Comparison of ENCODE assay signal across 8 cellular contexts in genomic region chr2:74959106-74959751, GRCh38. TPM values are rescaled to one million over a fixed set of nuclear protein-coding genes. Genes with fewer than 3 reads are reported as not detected.
DNase-seq lines count a peak whose midpoint lies in the region; ATAC-seq and TF ChIP-seq lines count a peak whose summit lies in the region.

No MANE protein-coding gene starts in this region.

- H3K27ac Mint-ChIP-seq in effector memory CD8-positive, alpha-beta T cell, result peak overlapping the region; percentile 85 to 87
- peak overlapping the region; percentile 56 for H3K27ac Mint-ChIP-seq in osteocyte (ENCODE audit: unreplicated experiment)

- POLR2A ChIA-PET in Panc1 (lab: Charles Lee), result no interaction called here
- POLR2A ChIA-PET in GM10248 (lab: Yijun Ruan, JAX), result no interaction called here

- no peaks in the 10 kb centered on the region for H3K27me3 Mint-ChIP-seq in effector memory CD8-positive, alpha-beta T cell
- H3K27me3 Mint-ChIP-seq in osteocyte (ENCODE audit: unreplicated experiment), result no peaks in the 10 kb centered on the region

- intact Hi-C loops in Panc1 (cut with micrococcal nuclease; ENCODE audit: unreplicated experiment), result no loop called here

- H3K79me2 ChIP-seq in DOHH2 (ENCODE audit: control insufficient read depth, low read length), result no peaks in the 10 kb centered on the region

- H3K4me3 Mint-ChIP-seq in effector memory CD8-positive, alpha-beta T cell, result peak overlapping the region; percentile 78 to 84
- peak overlapping the region; percentile 81 for H3K4me3 Mint-ChIP-seq in osteocyte (ENCODE audit: unreplicated experiment)

- in situ Hi-C loops in Panc1 (cut with HindIII; ENCODE audit: low pct_unique_long_range_greater_than_20kb, low sequenced_read_pairs), result no loop called here

- H3K4me1 Mint-ChIP-seq in effector memory CD8-positive, alpha-beta T cell (ENCODE audit: low read depth in 2 of 2), result peaks cover 27 to 36% of the 10 kb centered on the region in 2 donors
- peaks cover 19% of the 10 kb centered on the region for H3K4me1 Mint-ChIP-seq in osteocyte (ENCODE audit: unreplicated experiment)

- CTCF ChIA-PET in Panc1 (lab: Charles Lee), result no interaction called here
- CTCF ChIA-PET in GM10248 (lab: Yijun Ruan, JAX), result no interaction called here

- H3K27ac ChIP-seq in DOHH2 (ENCODE audit: low read depth, low read length), result peak overlapping the region; percentile 55; the same call in 1 of the 2 replicates
- H3K27ac ChIP-seq in Panc1 (ENCODE audit: low read length), result peak overlapping the region; percentile 79

- H3F3A ChIP-seq in DOHH2 (ENCODE audit: control insufficient read depth, insufficient read depth), result no peaks in the 10 kb centered on the region

- H3K9me2 ChIP-seq in DOHH2 (replicated peaks; ENCODE audit: control insufficient read depth, low read length), result no peaks in the 10 kb centered on the region

- no peak for DNase-seq in Panc1 (ENCODE audit: low read depth, low spot score)
- peak; percentile 13 to 46 (median 20) for DNase-seq in effector memory CD8-positive, alpha-beta T cell
- DNase-seq in osteocyte (ENCODE audit: extremely low spot score, unreplicated experiment), result no peak
- no peak for DNase-seq in KG1 (lab: John Stamatoyannopoulos, UW)
- DNase-seq in GM10248 (ENCODE audit: extremely low spot score), result no peak
- DNase-seq in NCI-H2081 treated with DMSO at 0.1 percent for 48 hours (lab: John Stamatoyannopoulos, UW), result no peak
- no peak for DNase-seq in GDM1 (lab: John Stamatoyannopoulos, UW)

- H3K36me3 Mint-ChIP-seq in effector memory CD8-positive, alpha-beta T cell (ENCODE audit: insufficient read depth), result peaks cover 21% of the 10 kb centered on the region
- H3K36me3 Mint-ChIP-seq in osteocyte (ENCODE audit: unreplicated experiment), result peaks cover 23% of the 10 kb centered on the region

- TF ChIP-seq CTCF in DOHH2 (IDR thresholded peaks at IDR 0.05; ENCODE audit: low read depth, low read length, poor library complexity, severe bottlenecking) (no peak), Panc1 (IDR thresholded peaks at IDR 0.05) (no peak), osteocyte (IDR thresholded peaks at IDR 0.05) (no peak), GM10248 (IDR thresholded peaks at IDR 0.05; ENCODE audit: control extremely low read depth, extremely low read depth, low read depth, missing control alignments) (no peak)

- H3K27me3 ChIP-seq in DOHH2 (ENCODE audit: control insufficient read depth, low read length) (no peaks in the 10 kb centered on the region), Panc1 (ENCODE audit: control insufficient read depth, insufficient read depth, low read length) (no peaks in the 10 kb centered on the region)

- no peak for ATAC-seq in Panc1
- ATAC-seq in effector memory CD8-positive, alpha-beta T cell (replicated peaks), result peak; percentile 17

- H3K4me1 ChIP-seq in DOHH2 (ENCODE audit: control insufficient read depth, low read length) (peaks cover 14% of the 10 kb centered on the region), Panc1 (ENCODE audit: control insufficient read depth, insufficient read depth, low read length) (peaks cover 8% of the 10 kb centered on the region)

- H3K9me3 ChIP-seq in DOHH2 (ENCODE audit: control insufficient read depth, insufficient read depth, low read length) (peaks cover 14% of the 10 kb centered on the region), Panc1 (ENCODE audit: control insufficient read depth, insufficient read depth, low read depth, low read length) (no peaks in the 10 kb centered on the region)

- H3K36me3 ChIP-seq in DOHH2 (ENCODE audit: control insufficient read depth, low read length) (peaks cover 35% of the 10 kb centered on the region), Panc1 (ENCODE audit: control insufficient read depth, insufficient read depth, low read length) (no peaks in the 10 kb centered on the region; the same call in 1 of the 2 replicates)

- peak overlapping the region; percentile 94 for H3K4me2 ChIP-seq in DOHH2 (ENCODE audit: low read length)

- H3K4me3 ChIP-seq in DOHH2 (ENCODE audit: low read length), result peak overlapping the region; percentile 83
- peak overlapping the region; percentile 59 to 67 for H3K4me3 ChIP-seq in Panc1 (ENCODE audit: low read depth in 2 of 2, low read length in 2 of 2)

- no peaks in the 10 kb centered on the region for H4K20me1 ChIP-seq in DOHH2 (ENCODE audit: control insufficient read depth, insufficient read depth, low read depth, low read length)

- no peaks in the 10 kb centered on the region for H3K9me3 Mint-ChIP-seq in effector memory CD8-positive, alpha-beta T cell
- peaks cover 18% of the 10 kb centered on the region for H3K9me3 Mint-ChIP-seq in osteocyte (ENCODE audit: unreplicated experiment)

- no TSS peak for BruUV-seq in Panc1 (replicated peaks; lab: Mats Ljungman, UMichigan)

RNA-seq across cellular contexts. Expression of gene POLE4, which starts 0.8 kb away (rescaled TPM):
- total RNA-seq in Panc1 (2021; ENCODE audit: unreplicated experiment) (103 TPM), osteocyte (43.2 and 44.2 TPM in 2 replicates)
- 101 TPM for polyA plus RNA-seq in Panc1 (2012; ENCODE audit: insufficient read length)

Comparison
In these comparisons a context has a peak if more than half of its experiments do, and no peak if none do; other contexts are left out.
1. DNase-seq: peak in effector memory CD8-positive, alpha-beta T cell (3 of 3); none in Panc1 (single experiment), osteocyte (single experiment), KG1 (single experiment), GM10248 (single experiment), NCI-H2081 treated with DMSO at 0.1 percent for 48 hours (single experiment) and GDM1 (single experiment).